Comparison of ENCODE assay signal across 1 cellular context in the genomic region with DNA sequence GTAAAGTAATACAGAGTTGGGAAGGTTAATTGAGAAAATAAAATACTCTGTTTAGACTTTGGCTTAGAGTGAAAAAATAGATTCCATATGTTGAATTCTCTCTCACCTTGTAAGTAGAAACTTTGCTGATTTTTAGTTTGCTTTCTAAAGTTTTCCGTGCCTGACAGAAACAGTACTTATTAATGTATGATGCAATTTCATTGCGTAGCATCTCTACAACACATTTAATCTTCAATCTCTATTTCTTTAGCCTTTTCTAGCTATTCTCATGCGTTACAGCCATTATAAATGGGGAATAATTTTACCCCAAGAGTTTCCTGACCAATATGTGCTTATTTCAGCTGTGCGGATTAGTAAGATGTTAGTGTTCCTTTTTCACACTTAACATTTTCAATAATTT.
TF ChIP-seq lines count a peak whose summit lies in the region.

No MANE protein-coding gene starts in this region.

TF ChIP-seq in WTC11, 78 proteins besides CTCF, POLR2A, EP300 and RAD21:
- TF ChIP-seq ZNF121 (CRISPR knock-in tag; IDR thresholded peaks at IDR 0.05) (no peak), GABPB1 (CRISPR knock-in tag; IDR thresholded peaks at IDR 0.05) (peak; percentile 44; the same call in 1 of the 2 replicates)
